Comparison of ENCODE assay signal across 8 cellular contexts in the genomic region with DNA sequence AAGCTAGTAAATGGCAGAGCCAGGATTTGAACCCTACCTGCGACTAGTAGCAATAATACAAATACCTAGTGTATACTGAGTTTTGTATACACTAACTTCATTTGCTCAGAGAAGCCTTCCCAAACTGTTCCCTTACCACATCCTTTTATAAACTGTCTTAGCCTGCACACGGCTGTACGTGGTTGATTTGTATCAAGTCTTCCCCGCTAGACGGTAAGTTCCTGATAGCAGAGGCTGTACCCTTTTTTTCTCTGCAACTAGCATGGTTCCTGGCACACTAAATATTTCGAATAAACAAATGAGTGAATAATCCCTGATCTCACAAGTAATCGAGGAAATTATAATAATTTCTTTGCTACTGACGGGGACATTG. TPM values are rescaled to one million over a fixed set of nuclear protein-coding genes. Genes with fewer than 3 reads are reported as not detected.
DNase-seq lines count a peak whose midpoint lies in the region; ATAC-seq and TF ChIP-seq lines count a peak whose summit lies in the region.

No MANE protein-coding gene starts in this region.

- 20 to 26% (median 23%) methylated on average over 8 of the region's 8 CpGs for WGBS in ovary, 3 donors

- H3K4me3 Mint-ChIP-seq in Caco-2 (ENCODE audit: unreplicated experiment): peak overlapping the region; percentile 100

- TF ChIP-seq CTCF in Caco-2 (IDR thresholded peaks at IDR 0.05; ENCODE audit: insufficient read depth in 1 of 2, low read depth in 1 of 2, low read length in 1 of 2, severe bottlenecking in 1 of 2, unreplicated experiment in 1 of 2): no peak
- no peak for TF ChIP-seq CTCF in Peyer's patch (IDR thresholded peaks at IDR 0.05)
- TF ChIP-seq CTCF in epithelial cell of proximal tubule (conservative IDR thresholded peaks at IDR 0.05; ENCODE audit: low read depth, low read length): no peak
- TF ChIP-seq CTCF in ovary (IDR thresholded peaks at IDR 0.05): no peak

- no peak for TF ChIP-seq POLR2A in Peyer's patch (IDR thresholded peaks at IDR 0.05)
- TF ChIP-seq POLR2A in ovary (IDR thresholded peaks at IDR 0.05): no peak

- H3K36me3 ChIP-seq in Caco-2 (ENCODE audit: control insufficient read depth, insufficient read depth, low read length) (peaks cover 1% of the 10 kb centered on the region; the same call in 1 of the 2 replicates), Peyer's patch (peaks cover 0 to 15% (median 0%) of the 10 kb centered on the region in 3 donors), ovary (no peaks in the 10 kb centered on the region)

- H3K27ac Mint-ChIP-seq in Caco-2 (ENCODE audit: unreplicated experiment): peak overlapping the region; percentile 100

- H3K27me3 Mint-ChIP-seq in Caco-2 (ENCODE audit: insufficient read depth, unreplicated experiment): peaks cover 3% of the 10 kb centered on the region

- H3K27me3 ChIP-seq in Caco-2 (replicated peaks; ENCODE audit: control insufficient read depth, insufficient read depth, low read length) (no peaks in the 10 kb centered on the region), Peyer's patch (no peaks in the 10 kb centered on the region), ovary (no peaks in the 10 kb centered on the region)

- H3K36me3 Mint-ChIP-seq in Caco-2 (ENCODE audit: insufficient read depth, unreplicated experiment): peaks cover 36% of the 10 kb centered on the region

- no peaks in the 10 kb centered on the region; the same call in 1 of the 2 replicates for H3K4me1 ChIP-seq in Caco-2
- peaks cover 0 to 12% (median 5%) of the 10 kb centered on the region in 4 donors for H3K4me1 ChIP-seq in Peyer's patch
- peaks cover 7% of the 10 kb centered on the region for H3K4me1 ChIP-seq in ovary (ENCODE audit: insufficient read depth)

- intact Hi-C loops in Caco-2 (cut with micrococcal nuclease; ENCODE audit: unreplicated experiment): no loop called here
- intact Hi-C loops in ovary (cut with DNase I): loop anchor here in 1 of 4 donors (10.0 kb wide), 1 partner anchor 74 kb away; the partner anchor contains the start of genes AURKA and CSTF1

- BruUV-seq in Caco-2 (replicated peaks; lab: Mats Ljungman, UMichigan): no TSS peak

- ATAC-seq in HG03439 (IDR thresholded peaks at IDR 0.05; ENCODE audit: unreplicated experiment): no peak
- no peak for ATAC-seq in HG03342 (IDR thresholded peaks at IDR 0.05; ENCODE audit: unreplicated experiment)
- ATAC-seq in HG03135 (IDR thresholded peaks at IDR 0.05; ENCODE audit: unreplicated experiment): no peak
- ATAC-seq in HG02970 (IDR thresholded peaks at IDR 0.05; ENCODE audit: low FRiP score, unreplicated experiment): no peak

- H3K4me3 ChIP-seq in Caco-2 (ENCODE audit: low read depth, low read length) (peak overlapping the region; percentile 67), Peyer's patch (peak overlapping the region; percentile 60 to 76 (median 74)), epithelial cell of proximal tubule (ENCODE audit: low read depth, low read length) (peak overlapping the region; percentile 85), ovary (peak overlapping the region; percentile 72)

- peaks cover 10% of the 10 kb centered on the region for H3K4me1 Mint-ChIP-seq in Caco-2 (ENCODE audit: low read depth, unreplicated experiment)

- H3K27ac ChIP-seq in Peyer's patch: peak overlapping the region; percentile 80 to 88 (median 84)
- H3K27ac ChIP-seq in ovary: no peak overlapping the region

- no peak for DNase-seq in Caco-2
- DNase-seq in Peyer's patch: no peak
- DNase-seq in epithelial cell of proximal tubule (ENCODE audit: low read depth): no peak
- no peak for DNase-seq in ovary

- POLR2A ChIA-PET in Caco-2 (lab: Charles Lee): interaction anchor here (1.4 kb wide), 1 partner anchor 77 kb away, joined by 4 read pairs; the partner anchor contains the start of genes AURKA and CSTF1

- CTCF ChIA-PET in Caco-2 (lab: Charles Lee): interaction anchor here (1.5 kb wide), 1 partner anchor 77 kb away, joined by 4 read pairs; the partner anchor contains the start of genes AURKA and CSTF1

- H3K9me3 ChIP-seq in Caco-2: no peaks in the 10 kb centered on the region
- H3K9me3 ChIP-seq in Peyer's patch: no peaks in the 10 kb centered on the region
- no peaks in the 10 kb centered on the region for H3K9me3 ChIP-seq in ovary

- H3K9me3 Mint-ChIP-seq in Caco-2 (ENCODE audit: unreplicated experiment): no peaks in the 10 kb centered on the region

- no peak for TF ChIP-seq EP300 in ovary (IDR thresholded peaks at IDR 0.05)

RNA-seq across cellular contexts. Expression of gene RTF2, which starts 0.6 kb away (rescaled TPM):
- total RNA-seq in Caco-2 (2022): 146 and 157 TPM in 2 replicates
- 10 to 100 TPM; 36.3 to 53.8 (median 48.4) TPM for total RNA-seq in Peyer's patch
- total RNA-seq in epithelial cell of proximal tubule: 50.0 and 58.5 TPM in 2 replicates
- 10 to 100 TPM; 32.3 to 91.0 (median 85.2) TPM for total RNA-seq in ovary
- polyA plus RNA-seq in ovary: 100 to 1,000 TPM in 1 of 2 donors, 10 to 100 TPM in 1; 90.7 to 128 TPM

RNA-seq across cellular contexts. Expression of gene FAM209A, which starts 55.5 kb away (rescaled TPM):
- 0.57 and 1.2 TPM in 2 replicates for total RNA-seq in Caco-2 (2022)
- not detected for total RNA-seq in Peyer's patch
- not detected in 2 replicates for total RNA-seq in epithelial cell of proximal tubule
- total RNA-seq in ovary: under 1 TPM in 1 of 7 donors, not detected in 6; 0.27 TPM
- under 1 TPM in 1 of 2 donors, not detected in 1; 0.18 TPM for polyA plus RNA-seq in ovary

RNA-seq across cellular contexts. Expression of gene CASS4, which starts 57.0 kb away (rescaled TPM):
- total RNA-seq in Caco-2 (2022): 0.64 and 0.67 TPM in 2 replicates
- 1 to 10 TPM in 2 of 4 donors, under 1 TPM in 2; 0.47 to 3.3 (median 1.2) TPM for total RNA-seq in Peyer's patch
- total RNA-seq in epithelial cell of proximal tubule: under 0.01 and 0.14 TPM in 2 replicates
- 1 to 10 TPM; 1.0 to 6.9 (median 2.5) TPM for total RNA-seq in ovary
- 1 to 10 TPM; 1.2 to 3.1 TPM for polyA plus RNA-seq in ovary

Comparison
In these comparisons a context has a peak if more than half of its experiments do, and no peak if none do; other contexts are left out.
1. H3K27ac ChIP-seq: peak in Peyer's patch (4 of 4); none in ovary (0 of 2).
2. Peak in every context shown above with its lines, with median percentiles within 50 percentile points of each other: H3K4me3 ChIP-seq.